In the genomic region with DNA sequence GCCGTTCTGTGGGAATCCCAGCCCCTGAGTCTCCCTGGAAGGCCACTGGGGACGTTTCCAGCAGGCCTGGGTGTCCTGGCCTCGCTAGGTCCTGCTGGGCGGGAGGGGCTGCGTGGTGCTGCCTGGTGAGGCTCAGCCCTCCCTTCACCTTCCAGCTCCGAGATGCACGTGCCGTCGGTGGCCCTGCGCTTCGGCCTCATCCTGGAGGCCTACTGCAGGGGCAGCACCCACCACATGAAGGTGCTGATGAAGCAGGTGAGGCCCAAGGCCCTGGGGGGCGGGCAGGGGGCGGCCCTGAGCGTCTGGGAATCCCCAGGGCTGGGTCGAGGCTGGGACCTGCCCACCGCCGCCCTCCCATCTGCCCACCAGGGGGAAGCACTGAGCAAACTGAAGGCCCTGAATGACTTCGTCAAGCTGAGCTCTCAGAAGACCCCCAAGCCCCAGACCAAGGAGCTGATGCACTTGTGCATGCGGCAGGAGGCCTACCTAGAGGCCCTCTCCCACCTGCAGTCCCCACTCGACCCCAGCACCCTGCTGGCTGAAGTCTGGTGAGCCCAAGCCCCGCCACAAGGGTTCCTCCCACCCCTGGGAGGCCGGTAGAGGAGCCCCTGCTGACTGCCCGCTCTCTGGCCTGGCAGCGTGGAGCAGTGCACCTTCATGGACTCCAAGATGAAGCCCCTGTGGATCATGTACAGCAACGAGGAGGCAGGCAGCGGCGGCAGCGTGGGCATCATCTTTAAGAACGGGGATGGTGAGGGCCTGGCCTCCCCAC, we compare ENCODE assay signal across 8 cellular contexts.
DNase-seq lines count a peak whose midpoint lies in the region; ATAC-seq and TF ChIP-seq lines count a peak whose summit lies in the region.

No MANE protein-coding gene starts in this region.

- H3K36me3 Mint-ChIP-seq in CD4-positive, alpha-beta memory T cell, result peaks cover 35 to 63% of the 10 kb centered on the region in 2 donors
- H3K36me3 Mint-ChIP-seq in IgD-negative memory B cell, result peaks cover 2% of the 10 kb centered on the region
- peaks cover 80% of the 10 kb centered on the region for H3K36me3 Mint-ChIP-seq in activated CD4-positive, alpha-beta T cell treated with anti-CD3 and anti-CD28 coated beads, Interleukin-2, amount 10 ng/mL, durations not matched to agents 7 days and 5 days (ENCODE audit: low read depth)
- H3K36me3 Mint-ChIP-seq in dendritic cell treated with granulocyte-macrophage colony-stimulating factor and Interleukin-4, amounts not matched to agents 40 ng/mL and 50 ng/mL, for 4 days (ENCODE audit: low read depth), result peaks cover 97% of the 10 kb centered on the region
- H3K36me3 Mint-ChIP-seq in nephron (ENCODE audit: low read depth), result peaks cover 5% of the 10 kb centered on the region

- peak overlapping the region; percentile 60 for H3K27ac ChIP-seq in CD4-positive, alpha-beta memory T cell (ENCODE audit: low read depth, low read length)
- no peak overlapping the region for H3K27ac ChIP-seq in upper lobe of left lung

- TF ChIP-seq EP300 in upper lobe of left lung (IDR thresholded peaks at IDR 0.05), result no peak

- peaks cover 82% of the 10 kb centered on the region for H3K4me1 ChIP-seq in CD4-positive, alpha-beta memory T cell (ENCODE audit: insufficient read depth, low read length)
- peaks cover 0 to 23% (median 10%) of the 10 kb centered on the region in 4 donors for H3K4me1 ChIP-seq in upper lobe of left lung

- TF ChIP-seq CTCF in nephron (IDR thresholded peaks at IDR 0.05; ENCODE audit: unreplicated experiment in 3 of 3), result peak; percentile 53 to 73 (median 56)
- peak; percentile 44 to 63 (median 52) for TF ChIP-seq CTCF in upper lobe of left lung (IDR thresholded peaks at IDR 0.05)
- no peak for TF ChIP-seq CTCF in omental fat pad (IDR thresholded peaks at IDR 0.05)

- no peak overlapping the region for H3K4me3 ChIP-seq in CD4-positive, alpha-beta memory T cell (ENCODE audit: low read length in 2 of 2)
- no peak overlapping the region for H3K4me3 ChIP-seq in upper lobe of left lung

- no peaks in the 10 kb centered on the region for H3K27me3 Mint-ChIP-seq in CD4-positive, alpha-beta memory T cell
- peaks cover 1% of the 10 kb centered on the region for H3K27me3 Mint-ChIP-seq in IgD-negative memory B cell
- H3K27me3 Mint-ChIP-seq in activated CD4-positive, alpha-beta T cell treated with anti-CD3 and anti-CD28 coated beads, Interleukin-2, amount 10 ng/mL, durations not matched to agents 7 days and 5 days, result no peaks in the 10 kb centered on the region
- no peaks in the 10 kb centered on the region for H3K27me3 Mint-ChIP-seq in dendritic cell treated with granulocyte-macrophage colony-stimulating factor and Interleukin-4, amounts not matched to agents 40 ng/mL and 50 ng/mL, for 4 days
- no peaks in the 10 kb centered on the region for H3K27me3 Mint-ChIP-seq in nephron (ENCODE audit: low read depth)

- ATAC-seq in upper lobe of left lung (ENCODE audit: low FRiP score in 2 of 2), result no peak
- no peak for ATAC-seq in omental fat pad (ENCODE audit: low FRiP score)
- ATAC-seq in GM18858 (IDR thresholded peaks at IDR 0.05; ENCODE audit: unreplicated experiment), result no peak

- no peaks in the 10 kb centered on the region for H3K9me3 ChIP-seq in CD4-positive, alpha-beta memory T cell (ENCODE audit: control insufficient read depth in 1 of 2, low read length in 2 of 2)
- H3K9me3 ChIP-seq in upper lobe of left lung, result peaks cover 0 to 10% (median 7%) of the 10 kb centered on the region in 4 donors

- peaks cover 0 to 11% (median 0%) of the 10 kb centered on the region in 8 donors for H3K9me3 Mint-ChIP-seq in CD4-positive, alpha-beta memory T cell
- H3K9me3 Mint-ChIP-seq in IgD-negative memory B cell (no peaks in the 10 kb centered on the region), nephron (peaks cover 3% of the 10 kb centered on the region)
- H3K9me3 Mint-ChIP-seq in activated CD4-positive, alpha-beta T cell treated with anti-CD3 and anti-CD28 coated beads, Interleukin-2, amount 10 ng/mL, durations not matched to agents 7 days and 5 days, result no peaks in the 10 kb centered on the region
- H3K9me3 Mint-ChIP-seq in dendritic cell treated with granulocyte-macrophage colony-stimulating factor and Interleukin-4, amounts not matched to agents 40 ng/mL and 50 ng/mL, for 4 days, result peaks cover 11% of the 10 kb centered on the region

- no peak for TF ChIP-seq POLR2A in upper lobe of left lung (IDR thresholded peaks at IDR 0.05)

- peaks cover 68% of the 10 kb centered on the region for H3K36me3 ChIP-seq in CD4-positive, alpha-beta memory T cell (ENCODE audit: insufficient read depth, low read length)
- H3K36me3 ChIP-seq in upper lobe of left lung, result peaks cover 3 to 69% (median 53%) of the 10 kb centered on the region in 4 donors

- WGBS in upper lobe of left lung, 2 donors, result 80 to 100% methylated on average over 2 to 22 of the region's 29 CpGs

- DNase-seq in CD4-positive, alpha-beta memory T cell, result peak; percentile 73 to 83 (median 78)
- peak; percentile 64 for DNase-seq in activated CD4-positive, alpha-beta T cell treated with anti-CD3 and anti-CD28 coated beads, Interleukin-2, amount 10 ng/mL, durations not matched to agents 7 days and 5 days
- DNase-seq in upper lobe of left lung (peak in 1 of 2 donors; percentile 84), omental fat pad (ENCODE audit: low spot score) (no peak)

- H3K27me3 ChIP-seq in CD4-positive, alpha-beta memory T cell (ENCODE audit: insufficient read depth, low read length), result no peaks in the 10 kb centered on the region
- H3K27me3 ChIP-seq in upper lobe of left lung, result no peaks in the 10 kb centered on the region

- intact Hi-C loops in CD4-positive, alpha-beta memory T cell (cut with micrococcal nuclease), result loop anchor here (1.0 kb wide), 1 partner anchor 146 kb away; no protein-coding TSS in a partner anchor
- intact Hi-C loops in dendritic cell treated with granulocyte-macrophage colony-stimulating factor and Interleukin-4, amounts not matched to agents 40 ng/mL and 50 ng/mL, for 4 days (cut with micrococcal nuclease), result no loop called here

- H3K4me1 Mint-ChIP-seq in CD4-positive, alpha-beta memory T cell, result peaks cover 17 to 79% (median 46%) of the 10 kb centered on the region in 4 donors
- peaks cover 13 to 16% (median 14%) of the 10 kb centered on the region in 3 donors for H3K4me1 Mint-ChIP-seq in IgD-negative memory B cell
- peaks cover 71% of the 10 kb centered on the region for H3K4me1 Mint-ChIP-seq in activated CD4-positive, alpha-beta T cell treated with anti-CD3 and anti-CD28 coated beads, Interleukin-2, amount 10 ng/mL, durations not matched to agents 7 days and 5 days
- H3K4me1 Mint-ChIP-seq in dendritic cell treated with granulocyte-macrophage colony-stimulating factor and Interleukin-4, amounts not matched to agents 40 ng/mL and 50 ng/mL, for 4 days (ENCODE audit: low read depth), result peaks cover 56% of the 10 kb centered on the region
- H3K4me1 Mint-ChIP-seq in nephron, result no peaks in the 10 kb centered on the region

- H3K4me3 Mint-ChIP-seq in CD4-positive, alpha-beta memory T cell, result peak overlapping the region in 1 of 8 donors; percentile 29
- H3K4me3 Mint-ChIP-seq in IgD-negative memory B cell (no peak overlapping the region), nephron (no peak overlapping the region)
- no peak overlapping the region for H3K4me3 Mint-ChIP-seq in activated CD4-positive, alpha-beta T cell treated with anti-CD3 and anti-CD28 coated beads, Interleukin-2, amount 10 ng/mL, durations not matched to agents 7 days and 5 days
- no peak overlapping the region for H3K4me3 Mint-ChIP-seq in dendritic cell treated with granulocyte-macrophage colony-stimulating factor and Interleukin-4, amounts not matched to agents 40 ng/mL and 50 ng/mL, for 4 days

- CTCF ChIA-PET in CD4-positive, alpha-beta memory T cell (lab: Charles Lee; ENCODE audit: partially characterized antibody), result interaction anchor here (0.8 to 16.3 kb wide), 13 partner anchors 9 to 156 kb away, joined by 3 to 219 read pairs (median 5); partner anchors contain the start of gene PIK3CD
- CTCF ChIA-PET in activated CD4-positive, alpha-beta T cell treated with anti-CD3 and anti-CD28 coated beads, Interleukin-2, amount 10 ng/mL, durations not matched to agents 7 days and 5 days (lab: Charles Lee), result interaction anchor here (0.5 to 8.3 kb wide), 9 partner anchors 11 to 501 kb away, joined by 3 to 78 read pairs (median 3); no protein-coding TSS in a partner anchor

- H3K27ac Mint-ChIP-seq in CD4-positive, alpha-beta memory T cell, result peak overlapping the region; percentile 35 to 93 (median 61)
- peak overlapping the region; percentile 86 to 89 (median 87) for H3K27ac Mint-ChIP-seq in IgD-negative memory B cell
- H3K27ac Mint-ChIP-seq in activated CD4-positive, alpha-beta T cell treated with anti-CD3 and anti-CD28 coated beads, Interleukin-2, amount 10 ng/mL, durations not matched to agents 7 days and 5 days, result peak overlapping the region; percentile 85
- peak overlapping the region; percentile 35 for H3K27ac Mint-ChIP-seq in dendritic cell treated with granulocyte-macrophage colony-stimulating factor and Interleukin-4, amounts not matched to agents 40 ng/mL and 50 ng/mL, for 4 days
- no peak overlapping the region for H3K27ac Mint-ChIP-seq in nephron

- POLR2A ChIA-PET in CD4-positive, alpha-beta memory T cell (lab: Charles Lee; ENCODE audit: partially characterized antibody), result interaction anchor here (0.7 to 16.2 kb wide), 8 partner anchors 8 to 93 kb away, joined by 3 to 403 read pairs (median 4); partner anchors contain the start of gene PIK3CD
- POLR2A ChIA-PET in activated CD4-positive, alpha-beta T cell treated with anti-CD3 and anti-CD28 coated beads, Interleukin-2, amount 10 ng/mL, durations not matched to agents 7 days and 5 days (lab: Charles Lee), result interaction anchor here (0.6 kb wide), 1 partner anchor 144 kb away, joined by 3 read pairs; no protein-coding TSS in a partner anchor

Comparison
In these comparisons a context has a peak if more than half of its experiments do, and no peak if none do; other contexts are left out.
1. H3K27ac Mint-ChIP-seq: peak in CD4-positive, alpha-beta memory T cell (7 of 7), IgD-negative memory B cell (3 of 3), activated CD4-positive, alpha-beta T cell treated with anti-CD3 and anti-CD28 coated beads, Interleukin-2, amount 10 ng/mL, durations not matched to agents 7 days and 5 days (single experiment) and dendritic cell treated with granulocyte-macrophage colony-stimulating factor and Interleukin-4, amounts not matched to agents 40 ng/mL and 50 ng/mL, for 4 days (single experiment); none in nephron (0 of 3).
2. CTCF ChIP-seq: peak in nephron (3 of 3) and upper lobe of left lung (6 of 6); none in omental fat pad (0 of 3).